19 cellular contexts compared by ENCODE assay signal in genomic region chr5:14323466-14323865, GRCh38.
A peak's percentile ranks its signal among the peaks of the same experiment; 100 is the strongest.
DNase-seq lines count a peak whose midpoint lies in the region; ATAC-seq and TF ChIP-seq lines count a peak whose summit lies in the region.
"Had no signal": no experiment of that assay in that cellular context is flagged by ENCODE, and none has a peak within 500 bp of the region (broad histone marks: within the 10 kb centered on the region; RNA-seq: fewer than 3 reads in every experiment).

No MANE protein-coding gene starts in this region.

- POLR2A ChIA-PET in AG04450 (lab: Yijun Ruan, JAX): no interaction called here

- TF ChIP-seq CTCF in AG04450 (IDR thresholded peaks at IDR 0.05; ENCODE audit: low read depth, low read length): no peak
- no peak for TF ChIP-seq CTCF in endothelial cell (IDR thresholded peaks at IDR 0.05; ENCODE audit: unreplicated experiment)
- no peak for TF ChIP-seq CTCF in neural crest cell (conservative IDR thresholded peaks at IDR 0.05)

- H3K9me3 ChIP-seq in AG04450 (ENCODE audit: control insufficient read depth, insufficient read depth, low read length): peaks cover 3% of the 10 kb centered on the region; the same call in 1 of the 2 replicates
- H3K9me3 ChIP-seq: SJCRH30 had no signal

- H3K27me3 Mint-ChIP-seq in endothelial cell (ENCODE audit: unreplicated experiment) (peaks cover 7% of the 10 kb centered on the region), neural crest cell (ENCODE audit: low read depth) (no peaks in the 10 kb centered on the region)
- no peaks in the 10 kb centered on the region for H3K27me3 Mint-ChIP-seq in activated naive CD8-positive, alpha-beta T cell treated with anti-CD3 and anti-CD28 coated beads, Interleukin-2, amount 50 U/mL, for 24 hours

- H3K4me3 Mint-ChIP-seq in endothelial cell (ENCODE audit: unreplicated experiment) (peak overlapping the region; percentile 53), neural crest cell (no peak overlapping the region)
- H3K4me3 Mint-ChIP-seq in activated naive CD8-positive, alpha-beta T cell treated with anti-CD3 and anti-CD28 coated beads, Interleukin-2, amount 50 U/mL, for 24 hours: no peak overlapping the region

- no peak overlapping the region for H3K4me3 ChIP-seq in AG04450 (ENCODE audit: low read depth, low read length)
- H3K4me3 ChIP-seq: SJCRH30 had no signal

- DNase-seq in AG04450 (ENCODE audit: low read depth, low spot score) (no peak), NCI-H187 treated with DMSO at 0.1 percent for 48 hours (lab: John Stamatoyannopoulos, UW) (peak; percentile 93), endothelial cell (ENCODE audit: low spot score) (no peak), neural crest cell (ENCODE audit: low read depth, low spot score) (no peak), NCI-H1694 (lab: John Stamatoyannopoulos, UW) (no peak)
- no peak for DNase-seq in activated naive CD8-positive, alpha-beta T cell treated with anti-CD3 and anti-CD28 coated beads, Interleukin-2, amount 50 U/mL, for 24 hours
- no peak for DNase-seq in stimulated activated CD4-positive, alpha-beta T cell treated with anti-CD3 and anti-CD28 coated beads, Interleukin-4, amount 100 ng/mL, for 24 hours
- DNase-seq: 8988T, DMS53, GF-D8, KBM-7, MM.1S, NCI-H1436 treated with DMSO at 0.1 percent for 48 hours, NCI-H2171, NCI-H345, NCI-H524 treated with DMSO at 0.1 percent for 48 hours, SJCRH30 had no signal

- H3K27ac ChIP-seq in AG04450 (ENCODE audit: low read depth, low read length): peak overlapping the region; percentile 60
- H3K27ac ChIP-seq: C4-2B, SJCRH30 had no signal

- H3K9me3 Mint-ChIP-seq in endothelial cell (ENCODE audit: unreplicated experiment) (no peaks in the 10 kb centered on the region), neural crest cell (peaks cover 7% of the 10 kb centered on the region)
- H3K9me3 Mint-ChIP-seq in activated naive CD8-positive, alpha-beta T cell treated with anti-CD3 and anti-CD28 coated beads, Interleukin-2, amount 50 U/mL, for 24 hours: no peaks in the 10 kb centered on the region

- H3K27ac Mint-ChIP-seq in endothelial cell (ENCODE audit: unreplicated experiment): peak overlapping the region; percentile 61
- peak overlapping the region; percentile 73 for H3K27ac Mint-ChIP-seq in neural crest cell (ENCODE audit: unreplicated experiment)
- H3K27ac Mint-ChIP-seq in activated naive CD8-positive, alpha-beta T cell treated with anti-CD3 and anti-CD28 coated beads, Interleukin-2, amount 50 U/mL, for 24 hours: no peak overlapping the region

- H3K36me3 Mint-ChIP-seq in endothelial cell (ENCODE audit: low read depth, unreplicated experiment) (peaks cover 67% of the 10 kb centered on the region), neural crest cell (ENCODE audit: low read depth) (peaks cover 28% of the 10 kb centered on the region)
- H3K36me3 Mint-ChIP-seq in activated naive CD8-positive, alpha-beta T cell treated with anti-CD3 and anti-CD28 coated beads, Interleukin-2, amount 50 U/mL, for 24 hours (ENCODE audit: low read depth): peaks cover 1% of the 10 kb centered on the region

- CTCF ChIA-PET in AG04450 (lab: Charles Lee): interaction anchor here (0.6 to 2.5 kb wide), 4 partner anchors 12 to 269 kb away, joined by 3 to 7 read pairs (median 5); no protein-coding TSS in a partner anchor

- H3K27me3 ChIP-seq in AG04450 (ENCODE audit: control insufficient read depth, insufficient read depth, low read length): no peaks in the 10 kb centered on the region
- H3K27me3 ChIP-seq: SJCRH30 had no signal

- no peak for ATAC-seq in activated naive CD8-positive, alpha-beta T cell treated with anti-CD3 and anti-CD28 coated beads, Interleukin-2, amount 50 U/mL, for 24 hours
- ATAC-seq: HepG2 had no signal

- H3K4me1 Mint-ChIP-seq in endothelial cell (ENCODE audit: unreplicated experiment): peaks cover 38% of the 10 kb centered on the region
- H3K4me1 Mint-ChIP-seq in neural crest cell: peaks cover 4% of the 10 kb centered on the region
- no peaks in the 10 kb centered on the region for H3K4me1 Mint-ChIP-seq in activated naive CD8-positive, alpha-beta T cell treated with anti-CD3 and anti-CD28 coated beads, Interleukin-2, amount 50 U/mL, for 24 hours
